ENCODE assay signal across 1 cellular context in genomic region chr1:46132529-46133180, GRCh38.
A peak's percentile ranks its signal among the peaks of the same experiment; 100 is the strongest.
TF ChIP-seq lines count a peak whose summit lies in the region.

TSS of gene PIK3R3 (minus strand) at chr1:46132629. CDS start at chr1:46131952, 677 bp downstream.

TF ChIP-seq in HepG2, 621 proteins besides CTCF, POLR2A, EP300 and RAD21 (continued from another document):
- TF ChIP-seq, protein P1, sequence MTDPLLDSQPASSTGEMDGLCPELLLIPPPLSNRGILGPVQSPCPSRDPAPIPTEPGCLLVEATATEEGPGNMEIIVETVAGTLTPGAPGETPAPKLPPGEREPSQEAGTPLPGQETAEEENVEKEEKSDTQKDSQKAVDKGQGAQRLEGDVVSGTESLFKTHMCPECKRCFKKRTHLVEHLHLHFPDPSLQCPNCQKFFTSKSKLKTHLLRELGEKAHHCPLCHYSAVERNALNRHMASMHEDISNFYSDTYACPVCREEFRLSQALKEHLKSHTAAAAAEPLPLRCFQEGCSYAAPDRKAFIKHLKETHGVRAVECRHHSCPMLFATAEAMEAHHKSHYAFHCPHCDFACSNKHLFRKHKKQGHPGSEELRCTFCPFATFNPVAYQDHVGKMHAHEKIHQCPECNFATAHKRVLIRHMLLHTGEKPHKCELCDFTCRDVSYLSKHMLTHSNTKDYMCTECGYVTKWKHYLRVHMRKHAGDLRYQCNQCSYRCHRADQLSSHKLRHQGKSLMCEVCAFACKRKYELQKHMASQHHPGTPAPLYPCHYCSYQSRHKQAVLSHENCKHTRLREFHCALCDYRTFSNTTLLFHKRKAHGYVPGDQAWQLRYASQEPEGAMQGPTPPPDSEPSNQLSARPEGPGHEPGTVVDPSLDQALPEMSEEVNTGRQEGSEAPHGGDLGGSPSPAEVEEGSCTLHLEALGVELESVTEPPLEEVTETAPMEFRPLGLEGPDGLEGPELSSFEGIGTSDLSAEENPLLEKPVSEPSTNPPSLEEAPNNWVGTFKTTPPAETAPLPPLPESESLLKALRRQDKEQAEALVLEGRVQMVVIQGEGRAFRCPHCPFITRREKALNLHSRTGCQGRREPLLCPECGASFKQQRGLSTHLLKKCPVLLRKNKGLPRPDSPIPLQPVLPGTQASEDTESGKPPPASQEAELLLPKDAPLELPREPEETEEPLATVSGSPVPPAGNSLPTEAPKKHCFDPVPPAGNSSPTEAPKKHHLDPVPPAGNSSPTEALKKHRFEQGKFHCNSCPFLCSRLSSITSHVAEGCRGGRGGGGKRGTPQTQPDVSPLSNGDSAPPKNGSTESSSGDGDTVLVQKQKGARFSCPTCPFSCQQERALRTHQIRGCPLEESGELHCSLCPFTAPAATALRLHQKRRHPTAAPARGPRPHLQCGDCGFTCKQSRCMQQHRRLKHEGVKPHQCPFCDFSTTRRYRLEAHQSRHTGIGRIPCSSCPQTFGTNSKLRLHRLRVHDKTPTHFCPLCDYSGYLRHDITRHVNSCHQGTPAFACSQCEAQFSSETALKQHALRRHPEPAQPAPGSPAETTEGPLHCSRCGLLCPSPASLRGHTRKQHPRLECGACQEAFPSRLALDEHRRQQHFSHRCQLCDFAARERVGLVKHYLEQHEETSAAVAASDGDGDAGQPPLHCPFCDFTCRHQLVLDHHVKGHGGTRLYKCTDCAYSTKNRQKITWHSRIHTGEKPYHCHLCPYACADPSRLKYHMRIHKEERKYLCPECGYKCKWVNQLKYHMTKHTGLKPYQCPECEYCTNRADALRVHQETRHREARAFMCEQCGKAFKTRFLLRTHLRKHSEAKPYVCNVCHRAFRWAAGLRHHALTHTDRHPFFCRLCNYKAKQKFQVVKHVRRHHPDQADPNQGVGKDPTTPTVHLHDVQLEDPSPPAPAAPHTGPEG (CRISPR knock-in tag; IDR thresholded peaks at IDR 0.05) = peak; percentile 99
- TF ChIP-seq, protein P2, sequence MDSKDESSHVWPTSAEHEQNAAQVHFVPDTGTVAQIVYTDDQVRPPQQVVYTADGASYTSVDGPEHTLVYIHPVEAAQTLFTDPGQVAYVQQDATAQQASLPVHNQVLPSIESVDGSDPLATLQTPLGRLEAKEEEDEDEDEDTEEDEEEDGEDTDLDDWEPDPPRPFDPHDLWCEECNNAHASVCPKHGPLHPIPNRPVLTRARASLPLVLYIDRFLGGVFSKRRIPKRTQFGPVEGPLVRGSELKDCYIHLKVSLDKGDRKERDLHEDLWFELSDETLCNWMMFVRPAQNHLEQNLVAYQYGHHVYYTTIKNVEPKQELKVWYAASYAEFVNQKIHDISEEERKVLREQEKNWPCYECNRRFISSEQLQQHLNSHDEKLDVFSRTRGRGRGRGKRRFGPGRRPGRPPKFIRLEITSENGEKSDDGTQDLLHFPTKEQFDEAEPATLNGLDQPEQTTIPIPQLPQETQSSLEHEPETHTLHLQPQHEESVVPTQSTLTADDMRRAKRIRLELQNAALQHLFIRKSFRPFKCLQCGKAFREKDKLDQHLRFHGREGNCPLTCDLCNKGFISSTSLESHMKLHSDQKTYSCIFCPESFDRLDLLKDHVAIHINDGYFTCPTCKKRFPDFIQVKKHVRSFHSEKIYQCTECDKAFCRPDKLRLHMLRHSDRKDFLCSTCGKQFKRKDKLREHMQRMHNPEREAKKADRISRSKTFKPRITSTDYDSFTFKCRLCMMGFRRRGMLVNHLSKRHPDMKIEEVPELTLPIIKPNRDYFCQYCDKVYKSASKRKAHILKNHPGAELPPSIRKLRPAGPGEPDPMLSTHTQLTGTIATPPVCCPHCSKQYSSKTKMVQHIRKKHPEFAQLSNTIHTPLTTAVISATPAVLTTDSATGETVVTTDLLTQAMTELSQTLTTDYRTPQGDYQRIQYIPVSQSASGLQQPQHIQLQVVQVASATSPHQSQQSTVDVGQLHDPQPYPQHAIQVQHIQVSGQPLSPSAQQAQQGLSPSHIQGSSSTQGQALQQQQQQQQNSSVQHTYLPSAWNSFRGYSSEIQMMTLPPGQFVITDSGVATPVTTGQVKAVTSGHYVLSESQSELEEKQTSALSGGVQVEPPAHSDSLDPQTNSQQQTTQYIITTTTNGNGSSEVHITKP (CRISPR knock-in tag; IDR thresholded peaks at IDR 0.05; ENCODE audit: low read depth) = peak; percentile 100
- TF ChIP-seq KDM6A (CRISPR knock-in tag; IDR thresholded peaks at IDR 0.05; ENCODE audit: low read depth) (no peak; the same call in 1 of the 2 replicates), IKZF4 (CRISPR knock-in tag; IDR thresholded peaks at IDR 0.05; ENCODE audit: borderline replicate concordance, low read depth, not compliant biosample characterization) (peak; percentile 94), FOSL2 (CRISPR knock-in tag; IDR thresholded peaks at IDR 0.05) (peak; percentile 58), RFXANK (CRISPR knock-in tag; IDR thresholded peaks at IDR 0.05) (peak; percentile 96), ELF1 (CRISPR knock-in tag; IDR thresholded peaks at IDR 0.05) (peak; percentile 38), GABPB1 (CRISPR knock-in tag; IDR thresholded peaks at IDR 0.05) (peak; percentile 76), MZF1 (CRISPR knock-in tag; IDR thresholded peaks at IDR 0.05; ENCODE audit: borderline replicate concordance) (no peak)
- TF ChIP-seq, protein P3, sequence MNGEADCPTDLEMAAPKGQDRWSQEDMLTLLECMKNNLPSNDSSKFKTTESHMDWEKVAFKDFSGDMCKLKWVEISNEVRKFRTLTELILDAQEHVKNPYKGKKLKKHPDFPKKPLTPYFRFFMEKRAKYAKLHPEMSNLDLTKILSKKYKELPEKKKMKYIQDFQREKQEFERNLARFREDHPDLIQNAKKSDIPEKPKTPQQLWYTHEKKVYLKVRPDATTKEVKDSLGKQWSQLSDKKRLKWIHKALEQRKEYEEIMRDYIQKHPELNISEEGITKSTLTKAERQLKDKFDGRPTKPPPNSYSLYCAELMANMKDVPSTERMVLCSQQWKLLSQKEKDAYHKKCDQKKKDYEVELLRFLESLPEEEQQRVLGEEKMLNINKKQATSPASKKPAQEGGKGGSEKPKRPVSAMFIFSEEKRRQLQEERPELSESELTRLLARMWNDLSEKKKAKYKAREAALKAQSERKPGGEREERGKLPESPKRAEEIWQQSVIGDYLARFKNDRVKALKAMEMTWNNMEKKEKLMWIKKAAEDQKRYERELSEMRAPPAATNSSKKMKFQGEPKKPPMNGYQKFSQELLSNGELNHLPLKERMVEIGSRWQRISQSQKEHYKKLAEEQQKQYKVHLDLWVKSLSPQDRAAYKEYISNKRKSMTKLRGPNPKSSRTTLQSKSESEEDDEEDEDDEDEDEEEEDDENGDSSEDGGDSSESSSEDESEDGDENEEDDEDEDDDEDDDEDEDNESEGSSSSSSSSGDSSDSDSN (CRISPR knock-in tag; IDR thresholded peaks at IDR 0.05) = peak; percentile 95
- TF ChIP-seq, protein P4, sequence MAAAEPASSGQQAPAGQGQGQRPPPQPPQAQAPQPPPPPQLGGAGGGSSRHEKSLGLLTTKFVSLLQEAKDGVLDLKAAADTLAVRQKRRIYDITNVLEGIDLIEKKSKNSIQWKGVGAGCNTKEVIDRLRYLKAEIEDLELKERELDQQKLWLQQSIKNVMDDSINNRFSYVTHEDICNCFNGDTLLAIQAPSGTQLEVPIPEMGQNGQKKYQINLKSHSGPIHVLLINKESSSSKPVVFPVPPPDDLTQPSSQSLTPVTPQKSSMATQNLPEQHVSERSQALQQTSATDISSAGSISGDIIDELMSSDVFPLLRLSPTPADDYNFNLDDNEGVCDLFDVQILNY (CRISPR knock-in tag; conservative IDR thresholded peaks at IDR 0.05) = peak; percentile 79
- TF ChIP-seq, protein P5, sequence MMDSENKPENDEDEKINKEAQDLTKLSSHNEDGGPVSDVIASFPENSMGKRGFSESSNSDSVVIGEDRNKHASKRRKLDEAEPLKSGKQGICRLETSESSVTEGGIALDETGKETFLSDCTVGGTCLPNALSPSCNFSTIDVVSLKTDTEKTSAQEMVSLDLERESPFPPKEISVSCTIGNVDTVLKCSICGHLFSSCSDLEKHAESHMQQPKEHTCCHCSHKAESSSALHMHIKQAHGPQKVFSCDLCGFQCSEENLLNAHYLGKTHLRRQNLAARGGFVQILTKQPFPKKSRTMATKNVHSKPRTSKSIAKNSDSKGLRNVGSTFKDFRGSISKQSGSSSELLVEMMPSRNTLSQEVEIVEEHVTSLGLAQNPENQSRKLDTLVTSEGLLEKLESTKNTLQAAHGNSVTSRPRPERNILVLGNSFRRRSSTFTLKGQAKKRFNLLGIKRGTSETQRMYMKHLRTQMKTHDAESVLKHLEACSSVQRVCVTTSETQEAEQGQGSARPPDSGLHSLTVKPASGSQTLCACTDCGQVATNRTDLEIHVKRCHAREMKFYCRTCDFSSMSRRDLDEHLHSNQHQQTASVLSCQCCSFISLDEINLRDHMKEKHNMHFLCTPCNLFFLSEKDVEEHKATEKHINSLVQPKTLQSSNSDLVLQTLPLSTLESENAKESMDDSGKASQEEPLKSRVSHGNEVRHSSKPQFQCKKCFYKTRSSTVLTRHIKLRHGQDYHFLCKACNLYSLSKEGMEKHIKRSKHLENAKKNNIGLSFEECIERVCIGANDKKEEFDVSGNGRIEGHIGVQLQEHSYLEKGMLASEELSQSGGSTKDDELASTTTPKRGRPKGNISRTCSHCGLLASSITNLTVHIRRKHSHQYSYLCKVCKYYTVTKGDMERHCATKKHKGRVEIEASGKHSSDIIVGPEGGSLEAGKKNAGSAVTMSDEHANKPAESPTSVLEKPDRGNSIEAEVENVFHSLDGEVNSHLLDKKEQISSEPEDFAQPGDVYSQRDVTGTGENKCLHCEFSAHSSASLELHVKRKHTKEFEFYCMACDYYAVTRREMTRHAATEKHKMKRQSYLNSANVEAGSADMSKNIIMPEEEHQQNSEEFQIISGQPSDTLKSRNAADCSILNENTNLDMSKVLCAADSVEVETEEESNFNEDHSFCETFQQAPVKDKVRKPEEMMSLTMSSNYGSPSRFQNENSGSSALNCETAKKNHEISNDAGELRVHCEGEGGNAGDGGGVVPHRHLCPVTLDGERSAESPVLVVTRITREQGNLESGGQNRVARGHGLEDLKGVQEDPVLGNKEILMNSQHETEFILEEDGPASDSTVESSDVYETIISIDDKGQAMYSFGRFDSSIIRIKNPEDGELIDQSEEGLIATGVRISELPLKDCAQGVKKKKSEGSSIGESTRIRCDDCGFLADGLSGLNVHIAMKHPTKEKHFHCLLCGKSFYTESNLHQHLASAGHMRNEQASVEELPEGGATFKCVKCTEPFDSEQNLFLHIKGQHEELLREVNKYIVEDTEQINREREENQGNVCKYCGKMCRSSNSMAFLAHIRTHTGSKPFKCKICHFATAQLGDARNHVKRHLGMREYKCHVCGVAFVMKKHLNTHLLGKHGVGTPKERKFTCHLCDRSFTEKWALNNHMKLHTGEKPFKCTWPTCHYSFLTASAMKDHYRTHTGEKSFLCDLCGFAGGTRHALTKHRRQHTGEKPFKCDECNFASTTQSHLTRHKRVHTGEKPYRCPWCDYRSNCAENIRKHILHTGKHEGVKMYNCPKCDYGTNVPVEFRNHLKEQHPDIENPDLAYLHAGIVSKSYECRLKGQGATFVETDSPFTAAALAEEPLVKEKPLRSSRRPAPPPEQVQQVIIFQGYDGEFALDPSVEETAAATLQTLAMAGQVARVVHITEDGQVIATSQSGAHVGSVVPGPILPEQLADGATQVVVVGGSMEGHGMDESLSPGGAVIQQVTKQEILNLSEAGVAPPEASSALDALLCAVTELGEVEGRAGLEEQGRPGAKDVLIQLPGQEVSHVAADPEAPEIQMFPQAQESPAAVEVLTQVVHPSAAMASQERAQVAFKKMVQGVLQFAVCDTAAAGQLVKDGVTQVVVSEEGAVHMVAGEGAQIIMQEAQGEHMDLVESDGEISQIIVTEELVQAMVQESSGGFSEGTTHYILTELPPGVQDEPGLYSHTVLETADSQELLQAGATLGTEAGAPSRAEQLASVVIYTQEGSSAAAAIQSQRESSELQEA (CRISPR knock-in tag; IDR thresholded peaks at IDR 0.05; ENCODE audit: not compliant biosample characterization) = peak; percentile 96
